ENCODE assay signal across 14 cellular contexts in genomic region chr16:85562102-85562786, GRCh38. TPM values are rescaled to one million over a fixed set of nuclear protein-coding genes. Genes with fewer than 3 reads are reported as not detected.
DNase-seq lines count a peak whose midpoint lies in the region; ATAC-seq and TF ChIP-seq lines count a peak whose summit lies in the region.
"Had no signal": no experiment of that assay in that cellular context is flagged by ENCODE, and none has a peak within 500 bp of the region (broad histone marks: within the 10 kb centered on the region; RNA-seq: fewer than 3 reads in every experiment).

No MANE protein-coding gene starts in this region.

- H3K4me1 Mint-ChIP-seq in CD4-positive, alpha-beta T cell (ENCODE audit: low read depth) = peaks cover 13% of the 10 kb centered on the region
- H3K4me1 Mint-ChIP-seq in IgD-negative memory B cell = peaks cover 34 to 49% (median 36%) of the 10 kb centered on the region in 3 donors

- no peaks in the 10 kb centered on the region for H3K27me3 ChIP-seq in CD4-positive, alpha-beta T cell (ENCODE audit: control insufficient read depth, insufficient read depth, low read length)
- no peaks in the 10 kb centered on the region for H3K27me3 ChIP-seq in colonic mucosa
- no peaks in the 10 kb centered on the region for H3K27me3 ChIP-seq in parathyroid adenoma (ENCODE audit: control insufficient read depth, insufficient read depth, low read length)

- no peak for DNase-seq in CD4-positive, alpha-beta T cell
- DNase-seq in colonic mucosa (no peak), NCI-H1105 treated with DMSO at 0.1 percent for 48 hours (lab: John Stamatoyannopoulos, UW) (no peak), NCI-H2029 (lab: John Stamatoyannopoulos, UW) (no peak)
- no peak for DNase-seq in stimulated activated CD4-positive, alpha-beta T cell treated with anti-CD3 and anti-CD28 coated beads, Interleukin-4, amount 100 ng/mL, for 4 hours
- DNase-seq: activated CD4-positive, alpha-beta T cell treated with anti-CD3 and anti-CD28 coated beads, Interleukin-2, amount 50 U/mL, for 4 hours; activated gamma-delta T cell treated with Interleukin-2 at 50 U/mL for 16 hours; NCI-H187; nucleus accumbens had no signal

- H3K27ac Mint-ChIP-seq in CD4-positive, alpha-beta T cell = peak overlapping the region; percentile 39
- peak overlapping the region; percentile 61 to 69 (median 65) for H3K27ac Mint-ChIP-seq in IgD-negative memory B cell
- H3K27ac Mint-ChIP-seq: T-helper 1 cell treated with Interleukin-12 subunit alpha and Interleukin-12 subunit beta and Interleukin-4 antibody, amounts not matched to agents 30 μg/mL and 1 μg/mL, for 36 hours had no signal

- no peaks in the 10 kb centered on the region for H3K36me3 ChIP-seq in colonic mucosa
- no peaks in the 10 kb centered on the region for H3K36me3 ChIP-seq in parathyroid adenoma (ENCODE audit: control insufficient read depth, insufficient read depth, low read length)

- no peaks in the 10 kb centered on the region for H3K9me3 ChIP-seq in CD4-positive, alpha-beta T cell (ENCODE audit: control insufficient read depth, low read length)
- H3K9me3 ChIP-seq in colonic mucosa (no peaks in the 10 kb centered on the region), parathyroid adenoma (ENCODE audit: control insufficient read depth, low read length) (no peaks in the 10 kb centered on the region)

- no peak for ATAC-seq in CD4-positive, alpha-beta T cell (ENCODE audit: poor library complexity)
- no peak for ATAC-seq in HG03469 (IDR thresholded peaks at IDR 0.05; ENCODE audit: unreplicated experiment)
- ATAC-seq: stimulated activated effector memory CD8-positive, alpha-beta T cell treated with anti-CD3 and anti-CD28 coated beads, Interleukin-12 subunit alpha, Interleukin-12 subunit beta, amount 100 ng/mL, for 72 hours had no signal

- no peaks in the 10 kb centered on the region for H3K36me3 Mint-ChIP-seq in CD4-positive, alpha-beta T cell (ENCODE audit: low read depth)
- H3K36me3 Mint-ChIP-seq in IgD-negative memory B cell = no peaks in the 10 kb centered on the region

- no peak overlapping the region for H2AFZ ChIP-seq in parathyroid adenoma

- no peaks in the 10 kb centered on the region for H3K9me3 Mint-ChIP-seq in CD4-positive, alpha-beta T cell
- H3K9me3 Mint-ChIP-seq in IgD-negative memory B cell = no peaks in the 10 kb centered on the region
- H3K9me3 Mint-ChIP-seq: stimulated activated effector memory CD8-positive, alpha-beta T cell treated with anti-CD3 and anti-CD28 coated beads, Interleukin-12 subunit alpha, Interleukin-12 subunit beta, amount 100 ng/mL, for 72 hours; T-helper 1 cell treated with Interleukin-12 subunit alpha and Interleukin-12 subunit beta and Interleukin-4 antibody, amounts not matched to agents 30 μg/mL and 1 μg/mL, for 36 hours had no signal

- H3K4me2 ChIP-seq in parathyroid adenoma (ENCODE audit: low read length) = peak overlapping the region; percentile 4

- intact Hi-C loops in CD4-positive, alpha-beta T cell (cut with DNase I, micrococcal nuclease) = no loop called here
- intact Hi-C loops in colonic mucosa (cut with DNase I) = no loop called here

- H3K9ac ChIP-seq in colonic mucosa (ENCODE audit: low read depth in 2 of 2, low read length in 2 of 2) = peak overlapping the region in 1 of 2 donors; percentile 82
- no peak overlapping the region for H3K9ac ChIP-seq in parathyroid adenoma

- no peaks in the 10 kb centered on the region for H3K27me3 Mint-ChIP-seq in CD4-positive, alpha-beta T cell
- H3K27me3 Mint-ChIP-seq in IgD-negative memory B cell = no peaks in the 10 kb centered on the region

- H3K79me2 ChIP-seq in parathyroid adenoma = peaks cover 75% of the 10 kb centered on the region

- POLR2A ChIA-PET in CD4-positive, alpha-beta T cell (lab: Charles Lee) = no interaction called here

- CTCF ChIA-PET in CD4-positive, alpha-beta T cell (lab: Charles Lee) = interaction anchor here (1.8 kb wide), 1 partner anchor 48 kb away, joined by 4 read pairs; no protein-coding TSS in a partner anchor

- H3K4me1 ChIP-seq in colonic mucosa (peaks cover 27% of the 10 kb centered on the region), parathyroid adenoma (peaks cover 45% of the 10 kb centered on the region)

- H3K4me3 Mint-ChIP-seq in CD4-positive, alpha-beta T cell = no peak overlapping the region
- H3K4me3 Mint-ChIP-seq in IgD-negative memory B cell = peak overlapping the region in 2 of 4 donors; percentile 17 to 38
- H3K4me3 Mint-ChIP-seq: stimulated activated effector memory CD8-positive, alpha-beta T cell treated with anti-CD3 and anti-CD28 coated beads, Interleukin-12 subunit alpha, Interleukin-12 subunit beta, amount 100 ng/mL, for 72 hours; T-helper 1 cell treated with Interleukin-12 subunit alpha and Interleukin-12 subunit beta and Interleukin-4 antibody, amounts not matched to agents 30 μg/mL and 1 μg/mL, for 36 hours had no signal

- H3K4me3 ChIP-seq in colonic mucosa (no peak overlapping the region), parathyroid adenoma (ENCODE audit: low read depth, low read length) (no peak overlapping the region)

- no peak for TF ChIP-seq CTCF in CD4-positive, alpha-beta T cell (IDR thresholded peaks at IDR 0.05)
- TF ChIP-seq CTCF in colonic mucosa (IDR thresholded peaks at IDR 0.05) = no peak
- no peak for TF ChIP-seq CTCF in parathyroid adenoma (IDR thresholded peaks at IDR 0.05)

- no peak overlapping the region for H3K27ac ChIP-seq in CD4-positive, alpha-beta T cell (ENCODE audit: low read depth, low read length)
- H3K27ac ChIP-seq in colonic mucosa = peak overlapping the region; percentile 23
- H3K27ac ChIP-seq in parathyroid adenoma = no peak overlapping the region

RNA-seq across cellular contexts. Expression of gene GSE1, which starts 50.9 kb away (rescaled TPM):
- total RNA-seq in CD4-positive, alpha-beta T cell = 10 to 100 TPM; 11.7 to 13.7 TPM
- 7.3 TPM for polyA plus RNA-seq in IgD-negative memory B cell
- total RNA-seq in colonic mucosa = 100 to 1,000 TPM in 1 of 2 donors, 10 to 100 TPM in 1; 79.2 to 103 TPM

Comparison
In these comparisons a context has a peak if more than half of its experiments do, and no peak if none do; other contexts are left out.
1. RNA of gene GSE1, which starts 50.9 kb away (total RNA-seq): 79.2 to 103 TPM in colonic mucosa; 11.7 to 13.7 TPM in CD4-positive, alpha-beta T cell; every median in the first group is over 4 times any median in the second.